Comparison of ENCODE assay signal across 2 cellular contexts in the genomic region with DNA sequence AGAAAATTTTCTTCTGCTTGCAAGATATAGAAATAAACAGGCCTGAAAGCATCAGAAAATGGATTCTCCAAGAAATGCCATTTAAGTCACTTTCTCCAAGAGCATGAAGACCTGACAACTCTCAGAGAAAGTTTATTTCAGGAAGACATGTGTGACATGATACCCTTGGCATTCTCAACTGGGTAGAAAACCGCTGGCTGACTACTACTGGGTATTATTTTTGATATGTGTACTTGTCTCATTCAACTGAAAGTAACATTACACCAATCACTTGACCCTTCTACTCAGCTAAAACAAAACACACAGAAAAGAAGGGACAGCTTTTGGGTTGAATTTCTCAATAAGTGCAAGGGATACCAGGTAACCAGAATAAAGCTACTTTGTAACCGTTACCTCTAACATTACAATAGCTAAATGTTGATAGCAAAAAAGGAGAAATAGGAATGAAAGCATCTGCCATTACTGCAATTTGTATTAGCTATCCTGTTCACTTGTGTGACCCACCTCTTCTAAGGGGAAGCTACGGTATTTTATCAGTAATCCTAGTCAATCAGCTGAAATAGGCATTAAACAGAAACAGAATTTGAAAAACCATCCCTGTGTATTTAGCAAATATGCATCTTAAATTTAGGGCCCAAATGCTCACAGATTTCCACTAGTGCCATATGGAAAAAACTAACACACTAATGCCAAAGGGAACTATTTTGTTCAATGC.
TF ChIP-seq lines count a peak whose summit lies in the region.

No MANE protein-coding gene starts in this region.

TF ChIP-seq in GM23338, 12 proteins besides CTCF, POLR2A, EP300 and RAD21 (continued from another document):
- TF ChIP-seq NANOG (IDR thresholded peaks at IDR 0.05; ENCODE audit: borderline replicate concordance) (no peak), EZH2phosphoT487 (IDR thresholded peaks at IDR 0.05; ENCODE audit: unreplicated experiment) (no peak), POLR2AphosphoS5 (IDR thresholded peaks at IDR 0.05; ENCODE audit: low read depth) (no peak)
- TF ChIP-seq, protein P1, sequence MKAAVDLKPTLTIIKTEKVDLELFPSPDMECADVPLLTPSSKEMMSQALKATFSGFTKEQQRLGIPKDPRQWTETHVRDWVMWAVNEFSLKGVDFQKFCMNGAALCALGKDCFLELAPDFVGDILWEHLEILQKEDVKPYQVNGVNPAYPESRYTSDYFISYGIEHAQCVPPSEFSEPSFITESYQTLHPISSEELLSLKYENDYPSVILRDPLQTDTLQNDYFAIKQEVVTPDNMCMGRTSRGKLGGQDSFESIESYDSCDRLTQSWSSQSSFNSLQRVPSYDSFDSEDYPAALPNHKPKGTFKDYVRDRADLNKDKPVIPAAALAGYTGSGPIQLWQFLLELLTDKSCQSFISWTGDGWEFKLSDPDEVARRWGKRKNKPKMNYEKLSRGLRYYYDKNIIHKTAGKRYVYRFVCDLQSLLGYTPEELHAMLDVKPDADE (IDR thresholded peaks at IDR 0.05): no peak

TF ChIP-seq in endothelial cell of umbilical vein, 7 proteins besides CTCF, POLR2A, EP300 and RAD21 (continued from another document):
- TF ChIP-seq, protein P2, sequence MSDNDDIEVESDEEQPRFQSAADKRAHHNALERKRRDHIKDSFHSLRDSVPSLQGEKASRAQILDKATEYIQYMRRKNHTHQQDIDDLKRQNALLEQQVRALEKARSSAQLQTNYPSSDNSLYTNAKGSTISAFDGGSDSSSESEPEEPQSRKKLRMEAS (IDR thresholded peaks at IDR 0.05; ENCODE audit: insufficient read depth, insufficient read length): no peak
- TF ChIP-seq EZH2 (IDR thresholded peaks at IDR 0.05; ENCODE audit: borderline replicate concordance, low read depth, low read length, severe bottlenecking) (no peak), GATA2 (IDR thresholded peaks at IDR 0.05; ENCODE audit: insufficient read depth, insufficient read length, low read depth, low read length) (no peak), FOS (IDR thresholded peaks at IDR 0.05; ENCODE audit: borderline replicate concordance, insufficient read depth, low read length) (no peak), JUN (IDR thresholded peaks at IDR 0.05; ENCODE audit: borderline replicate concordance, insufficient read depth, insufficient read length, low read depth) (no peak)
